ENCODE assay signal across 2 cellular contexts in genomic region chr17:68698761-68699160, GRCh38.
TF ChIP-seq lines count a peak whose summit lies in the region.

No MANE protein-coding gene starts in this region.

TF ChIP-seq in HepG2, 621 proteins besides CTCF, POLR2A, EP300 and RAD21:
- no peak for TF ChIP-seq FOXP1 (IDR thresholded peaks at IDR 0.05)
- no peak for TF ChIP-seq FOXP1 (CRISPR knock-in tag; IDR thresholded peaks at IDR 0.05)
- no peak for TF ChIP-seq ZHX1 (CRISPR knock-in tag; IDR thresholded peaks at IDR 0.05; ENCODE audit: low read depth)
- TF ChIP-seq ZNF724P (CRISPR knock-in tag; IDR thresholded peaks at IDR 0.05; ENCODE audit: borderline replicate concordance): no peak
- no peak for TF ChIP-seq ZNF33A (CRISPR knock-in tag; IDR thresholded peaks at IDR 0.05; ENCODE audit: borderline replicate concordance)
- no peak for TF ChIP-seq ZNF768 (CRISPR knock-in tag; IDR thresholded peaks at IDR 0.05)
- no peak for TF ChIP-seq ZNF468 (CRISPR knock-in tag; IDR thresholded peaks at IDR 0.05)
- no peak for TF ChIP-seq TAF15 (IDR thresholded peaks at IDR 0.05; ENCODE audit: low read depth, low read length, poor library complexity, severe bottlenecking)
- no peak for TF ChIP-seq ZNF563 (CRISPR knock-in tag; IDR thresholded peaks at IDR 0.05)
- TF ChIP-seq ATF2 (CRISPR knock-in tag; IDR thresholded peaks at IDR 0.05): no peak
- TF ChIP-seq MNT (IDR thresholded peaks at IDR 0.05): no peak
- no peak for TF ChIP-seq ZBTB25 (CRISPR knock-in tag; IDR thresholded peaks at IDR 0.05)
- no peak for TF ChIP-seq ETV6 (CRISPR knock-in tag; conservative IDR thresholded peaks at IDR 0.05)
- no peak for TF ChIP-seq ZNF207 (IDR thresholded peaks at IDR 0.05; ENCODE audit: borderline replicate concordance)
TF ChIP-seq in HepG2: peak in this region for 0.

TF ChIP-seq in H1, 55 proteins besides CTCF, POLR2A, EP300 and RAD21:
- TF ChIP-seq TCF12 (IDR thresholded peaks at IDR 0.05; ENCODE audit: low read depth, low read length) (no peak), PHF8 (conservative IDR thresholded peaks at IDR 0.05; ENCODE audit: low read depth, low read length) (no peak), RNF2 (IDR thresholded peaks at IDR 0.05; ENCODE audit: borderline replicate concordance, low read depth, low read length, missing control alignments, poor library complexity, severe bottlenecking) (no peak), CBX5 (IDR thresholded peaks at IDR 0.05; ENCODE audit: low read depth, low read length) (no peak), MAFK (IDR thresholded peaks at IDR 0.05; ENCODE audit: low read depth, low read length) (no peak)
